In genomic region chr4:87121332-87122065, GRCh38 we compare ENCODE assay signal across 10 cellular contexts.
DNase-seq lines count a peak whose midpoint lies in the region; ATAC-seq and TF ChIP-seq lines count a peak whose summit lies in the region.
"Had no signal": no experiment of that assay in that cellular context is flagged by ENCODE, and none has a peak within 500 bp of the region (broad histone marks: within the 10 kb centered on the region; RNA-seq: fewer than 3 reads in every experiment).

No MANE protein-coding gene starts in this region.

- H3K9ac ChIP-seq in colonic mucosa (ENCODE audit: low read depth in 2 of 2, low read length in 2 of 2), result no peak overlapping the region

- H3K4me3 ChIP-seq in colonic mucosa (no peak overlapping the region), left lung (no peak overlapping the region), thyroid gland (replicated peaks in 1 of 3) (no peak overlapping the region)
- H3K4me3 ChIP-seq in effector memory CD4-positive, alpha-beta T cell (ENCODE audit: insufficient read depth, low read depth, low read length, poor library complexity, severe bottlenecking), result no peak overlapping the region

- no peaks in the 10 kb centered on the region for H3K9me3 Mint-ChIP-seq in activated CD4-positive, alpha-beta memory T cell treated with anti-CD3 and anti-CD28 coated beads for 36 hours
- no peaks in the 10 kb centered on the region for H3K9me3 Mint-ChIP-seq in activated CD4-positive, alpha-beta memory T cell treated with anti-CD3 and anti-CD28 coated beads, Interleukin-2, amount 10 ng/mL, durations not matched to agents 7 days and 5 days

- ATAC-seq in left lung, result peak; percentile 3

- DNase-seq in activated CD4-positive, alpha-beta memory T cell treated with anti-CD3 and anti-CD28 coated beads for 36 hours, result no peak
- no peak for DNase-seq in activated CD4-positive, alpha-beta memory T cell treated with anti-CD3 and anti-CD28 coated beads, Interleukin-2, amount 10 ng/mL, durations not matched to agents 7 days and 5 days
- DNase-seq in colonic mucosa (no peak), left lung (no peak), thyroid gland (peak; percentile 68 to 73), NCI-H345 treated with DMSO at 0.1 percent for 48 hours (lab: John Stamatoyannopoulos, UW; ENCODE audit: unreplicated experiment) (no peak)
- DNase-seq in stimulated activated naive CD4-positive, alpha-beta T cell (lab: John Stamatoyannopoulos, UW), result no peak
- DNase-seq in effector memory CD4-positive, alpha-beta T cell, result no peak
- DNase-seq: activated CD8-positive, alpha-beta memory T cell treated with anti-CD3 and anti-CD28 coated beads, Interleukin-2, amount 50 U/mL, for 4 hours; NCI-H2107 had no signal

- intact Hi-C loops in activated CD4-positive, alpha-beta memory T cell treated with anti-CD3 and anti-CD28 coated beads for 36 hours (cut with micrococcal nuclease), result no loop called here
- intact Hi-C loops in colonic mucosa (cut with DNase I) (no loop called here), left lung (cut with DNase I) (no loop called here), thyroid gland (cut with DNase I) (no loop called here)

- H3K27me3 Mint-ChIP-seq in activated CD4-positive, alpha-beta memory T cell treated with anti-CD3 and anti-CD28 coated beads for 36 hours, result no peaks in the 10 kb centered on the region
- no peaks in the 10 kb centered on the region for H3K27me3 Mint-ChIP-seq in activated CD4-positive, alpha-beta memory T cell treated with anti-CD3 and anti-CD28 coated beads, Interleukin-2, amount 10 ng/mL, durations not matched to agents 7 days and 5 days

- H3K4me3 Mint-ChIP-seq in activated CD4-positive, alpha-beta memory T cell treated with anti-CD3 and anti-CD28 coated beads for 36 hours, result no peak overlapping the region
- no peak overlapping the region for H3K4me3 Mint-ChIP-seq in activated CD4-positive, alpha-beta memory T cell treated with anti-CD3 and anti-CD28 coated beads, Interleukin-2, amount 10 ng/mL, durations not matched to agents 7 days and 5 days

- H3K9me3 ChIP-seq in colonic mucosa, result no peaks in the 10 kb centered on the region
- no peaks in the 10 kb centered on the region for H3K9me3 ChIP-seq in left lung
- H3K9me3 ChIP-seq in thyroid gland, result no peaks in the 10 kb centered on the region
- H3K9me3 ChIP-seq in effector memory CD4-positive, alpha-beta T cell (ENCODE audit: control insufficient read depth, low read length), result no peaks in the 10 kb centered on the region

- 37 to 44% methylated on average over 4 of the region's 4 CpGs for WGBS in thyroid gland, 2 donors

- H3K4me1 Mint-ChIP-seq in activated CD4-positive, alpha-beta memory T cell treated with anti-CD3 and anti-CD28 coated beads for 36 hours (ENCODE audit: low read depth), result peaks cover 33% of the 10 kb centered on the region
- peaks cover 12% of the 10 kb centered on the region for H3K4me1 Mint-ChIP-seq in activated CD4-positive, alpha-beta memory T cell treated with anti-CD3 and anti-CD28 coated beads, Interleukin-2, amount 10 ng/mL, durations not matched to agents 7 days and 5 days

- peak overlapping the region; percentile 65 for H3K27ac Mint-ChIP-seq in activated CD4-positive, alpha-beta memory T cell treated with anti-CD3 and anti-CD28 coated beads for 36 hours
- no peak overlapping the region for H3K27ac Mint-ChIP-seq in activated CD4-positive, alpha-beta memory T cell treated with anti-CD3 and anti-CD28 coated beads, Interleukin-2, amount 10 ng/mL, durations not matched to agents 7 days and 5 days

- peak overlapping the region; percentile 56 for H3K27ac ChIP-seq in colonic mucosa
- H3K27ac ChIP-seq in left lung, result peak overlapping the region; percentile 38 to 61
- H3K27ac ChIP-seq in thyroid gland, result peak overlapping the region; percentile 87 to 96 (median 90)
- H3K27ac ChIP-seq in effector memory CD4-positive, alpha-beta T cell (ENCODE audit: insufficient read depth, low read length, poor library complexity, severe bottlenecking), result no peak overlapping the region

- POLR2A ChIA-PET in activated CD4-positive, alpha-beta memory T cell treated with anti-CD3 and anti-CD28 coated beads for 36 hours (lab: Charles Lee), result no interaction called here
- POLR2A ChIA-PET in activated CD4-positive, alpha-beta memory T cell treated with anti-CD3 and anti-CD28 coated beads, Interleukin-2, amount 10 ng/mL, durations not matched to agents 7 days and 5 days (lab: Charles Lee), result interaction anchor here (1.0 kb wide), 1 partner anchor 99 kb away, joined by 4 read pairs; the partner anchor contains the start of gene KLHL8

- peaks cover 33% of the 10 kb centered on the region for H3K36me3 Mint-ChIP-seq in activated CD4-positive, alpha-beta memory T cell treated with anti-CD3 and anti-CD28 coated beads for 36 hours
- peaks cover 62% of the 10 kb centered on the region for H3K36me3 Mint-ChIP-seq in activated CD4-positive, alpha-beta memory T cell treated with anti-CD3 and anti-CD28 coated beads, Interleukin-2, amount 10 ng/mL, durations not matched to agents 7 days and 5 days (ENCODE audit: low read depth)

- CTCF ChIA-PET in activated CD4-positive, alpha-beta memory T cell treated with anti-CD3 and anti-CD28 coated beads for 36 hours (lab: Charles Lee), result interaction anchor here (0.6 to 2.5 kb wide), 4 partner anchors 36 to 625 kb away, joined by 3 to 10 read pairs (median 3); partner anchors contain the start of gene AFF1
- CTCF ChIA-PET in activated CD4-positive, alpha-beta memory T cell treated with anti-CD3 and anti-CD28 coated beads, Interleukin-2, amount 10 ng/mL, durations not matched to agents 7 days and 5 days (lab: Charles Lee), result interaction anchor here (1.4 kb wide), 1 partner anchor 199 kb away, joined by 4 read pairs; no protein-coding TSS in a partner anchor

- no peaks in the 10 kb centered on the region for H3K27me3 ChIP-seq in colonic mucosa
- H3K27me3 ChIP-seq in left lung, result no peaks in the 10 kb centered on the region
- no peaks in the 10 kb centered on the region for H3K27me3 ChIP-seq in thyroid gland
- H3K27me3 ChIP-seq in effector memory CD4-positive, alpha-beta T cell (replicated peaks; ENCODE audit: control insufficient read depth, insufficient read depth, low read length, poor library complexity, severe bottlenecking), result no peaks in the 10 kb centered on the region

- peaks cover 17% of the 10 kb centered on the region for H3K36me3 ChIP-seq in colonic mucosa
- peaks cover 0 to 54% of the 10 kb centered on the region in 2 donors for H3K36me3 ChIP-seq in left lung
- H3K36me3 ChIP-seq in thyroid gland, result peaks cover 13 to 21% of the 10 kb centered on the region in 2 donors
- peaks cover 35% of the 10 kb centered on the region for H3K36me3 ChIP-seq in effector memory CD4-positive, alpha-beta T cell (ENCODE audit: control insufficient read depth, insufficient read depth, low read length)

- no peaks in the 10 kb centered on the region for H3K4me1 ChIP-seq in colonic mucosa
- peaks cover 4 to 38% of the 10 kb centered on the region in 2 donors for H3K4me1 ChIP-seq in left lung
- H3K4me1 ChIP-seq in thyroid gland, result peaks cover 89 to 95% of the 10 kb centered on the region in 2 donors
- no peaks in the 10 kb centered on the region for H3K4me1 ChIP-seq in effector memory CD4-positive, alpha-beta T cell (ENCODE audit: control insufficient read depth, insufficient read depth, low read length, poor library complexity, severe bottlenecking)

- no peak for TF ChIP-seq POLR2A in thyroid gland (IDR thresholded peaks at IDR 0.05)

- TF ChIP-seq CTCF in colonic mucosa (IDR thresholded peaks at IDR 0.05) (no peak), left lung (IDR thresholded peaks at IDR 0.05) (no peak), thyroid gland (IDR thresholded peaks at IDR 0.05) (no peak)

Comparison
In these comparisons a context has a peak if more than half of its experiments do, and no peak if none do; other contexts are left out.
1. DNase-seq: peak in thyroid gland (2 of 2); none in activated CD4-positive, alpha-beta memory T cell treated with anti-CD3 and anti-CD28 coated beads for 36 hours (single experiment), activated CD4-positive, alpha-beta memory T cell treated with anti-CD3 and anti-CD28 coated beads, Interleukin-2, amount 10 ng/mL, durations not matched to agents 7 days and 5 days (single experiment), colonic mucosa (single experiment), left lung (0 of 2), NCI-H345 treated with DMSO at 0.1 percent for 48 hours (single experiment), stimulated activated naive CD4-positive, alpha-beta T cell (0 of 6) and effector memory CD4-positive, alpha-beta T cell (0 of 3).